ENCODE assay signal across 24 cellular contexts in genomic region chr21:32782698-32783097, GRCh38. TPM values are rescaled to one million over a fixed set of nuclear protein-coding genes. Genes with fewer than 3 reads are reported as not detected.
A peak's percentile ranks its signal among the peaks of the same experiment; 100 is the strongest.
DNase-seq lines count a peak whose midpoint lies in the region; TF ChIP-seq lines count a peak whose summit lies in the region.
"Had no signal": no experiment of that assay in that cellular context is flagged by ENCODE, and none has a peak within 500 bp of the region (broad histone marks: within the 10 kb centered on the region; RNA-seq: fewer than 3 reads in every experiment).

No MANE protein-coding gene starts in this region.

- no peak overlapping the region for H3K4me3 Mint-ChIP-seq in CD4-positive, alpha-beta memory T cell
- H3K4me3 Mint-ChIP-seq: nephron; stimulated activated memory B cell treated with anti-CD40 and anti-IgM and Interleukin-4, amounts not matched to agents 10 μg/mL and 1 μg/mL and 100 μg/mL, for 72 hours had no signal

- WGBS in SK-N-SH (ENCODE audit: low lambda C conversion rate) = 52% methylated on average over 2 of the region's 2 CpGs

- H3K4me1 Mint-ChIP-seq in CD4-positive, alpha-beta memory T cell = peaks cover 0 to 3% (median under 1%) of the 10 kb centered on the region in 4 donors
- H3K4me1 Mint-ChIP-seq: nephron had no signal

- H2AFZ ChIP-seq in SK-N-SH (ENCODE audit: low read depth) = no peak overlapping the region

- H3K4me1 ChIP-seq in SK-N-SH (ENCODE audit: control insufficient read depth in 1 of 2, insufficient read depth in 2 of 2, low read depth in 1 of 2, low read length in 1 of 2) = no peaks in the 10 kb centered on the region
- H3K4me1 ChIP-seq in CD4-positive, alpha-beta memory T cell (ENCODE audit: insufficient read depth, low read length) = no peaks in the 10 kb centered on the region
- H3K4me1 ChIP-seq: gastroesophageal sphincter, thyroid gland had no signal

- TF ChIP-seq CTCF in 22Rv1 (IDR thresholded peaks at IDR 0.05) (peak; percentile 15; the same call in 1 of the 2 replicates), SK-N-SH (IDR thresholded peaks at IDR 0.05) (peak; percentile 37), fibroblast of the aortic adventitia (IDR thresholded peaks at IDR 0.05; ENCODE audit: insufficient read depth, low read length) (peak; percentile 16)

- H3K9me2 ChIP-seq in SK-N-SH = no peaks in the 10 kb centered on the region

- H3K4me3 ChIP-seq in SK-N-SH (ENCODE audit: low read depth in 2 of 2, low read length in 1 of 2) = no peak overlapping the region
- no peak overlapping the region for H3K4me3 ChIP-seq in fibroblast of the aortic adventitia (ENCODE audit: low read depth, low read length)
- no peak overlapping the region for H3K4me3 ChIP-seq in CD4-positive, alpha-beta memory T cell (ENCODE audit: low read length in 2 of 2)
- H3K4me3 ChIP-seq: gastroesophageal sphincter, thyroid gland had no signal

- H3K27ac ChIP-seq in 22Rv1 (no peak overlapping the region), SK-N-SH (ENCODE audit: low read depth in 2 of 2, low read length in 1 of 2) (no peak overlapping the region)
- no peak overlapping the region for H3K27ac ChIP-seq in CD4-positive, alpha-beta memory T cell (ENCODE audit: low read depth, low read length)
- H3K27ac ChIP-seq: gastroesophageal sphincter, HL-60, thyroid gland, WERI-Rb-1 had no signal

- TF ChIP-seq EP300 in SK-N-SH (IDR thresholded peaks at IDR 0.05; ENCODE audit: borderline replicate concordance in 1 of 2, low read depth in 1 of 2, low read length in 1 of 2) = no peak

- no peaks in the 10 kb centered on the region for H4K20me1 ChIP-seq in SK-N-SH (ENCODE audit: insufficient read depth)

- peak; percentile 13; the same call in 1 of the 2 replicates for TF ChIP-seq RAD21 in SK-N-SH (IDR thresholded peaks at IDR 0.05; ENCODE audit: low read length)

- no peaks in the 10 kb centered on the region for H3K9me3 Mint-ChIP-seq in CD4-positive, alpha-beta memory T cell
- H3K9me3 Mint-ChIP-seq: nephron; stimulated activated memory B cell treated with anti-CD40 and anti-IgM and Interleukin-4, amounts not matched to agents 10 μg/mL and 1 μg/mL and 100 μg/mL, for 72 hours had no signal

- intact Hi-C loops in CD4-positive, alpha-beta memory T cell (cut with micrococcal nuclease) = no loop called here
- intact Hi-C loops in posterior cingulate gyrus (cut with DNase I) = loop anchor here (2.0 kb wide), 1 partner anchor 44 kb away; no protein-coding TSS in a partner anchor

- no peaks in the 10 kb centered on the region for H3K27me3 ChIP-seq in SK-N-SH (ENCODE audit: insufficient read depth)
- H3K27me3 ChIP-seq in CD4-positive, alpha-beta memory T cell (ENCODE audit: insufficient read depth, low read length) = no peaks in the 10 kb centered on the region
- H3K27me3 ChIP-seq: gastroesophageal sphincter, thyroid gland had no signal

- H3K36me3 ChIP-seq in SK-N-SH (replicated peaks in 1 of 2; ENCODE audit: control insufficient read depth in 1 of 2, insufficient read depth in 2 of 2, low read length in 1 of 2) = no peaks in the 10 kb centered on the region
- no peaks in the 10 kb centered on the region for H3K36me3 ChIP-seq in CD4-positive, alpha-beta memory T cell (ENCODE audit: insufficient read depth, low read length)
- H3K36me3 ChIP-seq: gastroesophageal sphincter, thyroid gland, WERI-Rb-1 had no signal

- H3F3A ChIP-seq in SK-N-SH (replicated peaks; ENCODE audit: insufficient read depth) = no peaks in the 10 kb centered on the region

- H3K9ac ChIP-seq in SK-N-SH = no peak overlapping the region

- H3K36me3 Mint-ChIP-seq in CD4-positive, alpha-beta memory T cell = peaks cover under 1 to 11% of the 10 kb centered on the region in 2 donors

- H3K79me2 ChIP-seq in SK-N-SH (ENCODE audit: insufficient read depth) = no peaks in the 10 kb centered on the region

- POLR2A ChIA-PET in SK-N-SH (lab: Yijun Ruan, JAX) = no interaction called here
- POLR2A ChIA-PET in CD4-positive, alpha-beta memory T cell (lab: Charles Lee; ENCODE audit: partially characterized antibody) = no interaction called here

- no peak overlapping the region for H3K4me2 ChIP-seq in SK-N-SH

- H3K27me3 Mint-ChIP-seq in CD4-positive, alpha-beta memory T cell = no peaks in the 10 kb centered on the region
- H3K27me3 Mint-ChIP-seq: stimulated activated memory B cell treated with anti-CD40 and anti-IgM and Interleukin-4, amounts not matched to agents 10 μg/mL and 1 μg/mL and 100 μg/mL, for 72 hours had no signal

- DNase-seq in GM03348 (ENCODE audit: low spot score) (peak; percentile 17), SK-N-SH (no peak), fibroblast of the aortic adventitia (ENCODE audit: low read depth) (peak; percentile 36), posterior cingulate gyrus (no peak), NCI-H146 treated with DMSO at 0.1 percent for 48 hours (lab: John Stamatoyannopoulos, UW; ENCODE audit: unreplicated experiment) (no peak), NCI-H774 (lab: John Stamatoyannopoulos, UW) (no peak)
- DNase-seq in CD4-positive, alpha-beta memory T cell = no peak
- DNase-seq: activated CD4-positive, alpha-beta T cell treated with anti-CD3 and anti-CD28 coated beads, Interleukin-2, amount 50 U/mL, for 4 hours; activated naive CD4-positive, alpha-beta T cell treated with Interleukin-2 at 50 U/mL for 16 hours; activated T-cell treated with anti-CD3 and anti-CD28 coated beads for 4 hours; aorta; H7; left cardiac atrium; NCI-H1105 treated with DMSO at 0.1 percent for 48 hours; NK-92 treated with Interleukin-12 subunit alpha and Interleukin-12 subunit beta, amount 100 ng/mL, for 24 hours; stimulated activated CD4-positive, alpha-beta T cell treated with anti-CD3 and anti-CD28 coated beads, Interleukin-15, amount 100 ng/mL, for 24 hours; T-helper 1 cell; thyroid gland; WERI-Rb-1 had no signal

- no peaks in the 10 kb centered on the region for H3K9me3 ChIP-seq in SK-N-SH
- H3K9me3 ChIP-seq in CD4-positive, alpha-beta memory T cell (ENCODE audit: control insufficient read depth in 1 of 2, low read length in 2 of 2) = no peaks in the 10 kb centered on the region
- H3K9me3 ChIP-seq: gastroesophageal sphincter, thyroid gland had no signal

- CTCF ChIA-PET in SK-N-SH (lab: Yijun Ruan, JAX) = interaction anchor here (1.0 to 2.0 kb wide), 2 partner anchors 11 to 414 kb away, joined by 3 to 7 read pairs; partner anchors contain the start of gene PAXBP1
- CTCF ChIA-PET in CD4-positive, alpha-beta memory T cell (lab: Charles Lee; ENCODE audit: partially characterized antibody) = interaction anchor here (1.6 kb wide), 1 partner anchor 8 kb away, joined by 3 read pairs; no protein-coding TSS in a partner anchor

- no peak overlapping the region for H3K27ac Mint-ChIP-seq in CD4-positive, alpha-beta memory T cell
- H3K27ac Mint-ChIP-seq: nephron; stimulated activated memory B cell treated with anti-CD40 and anti-IgM and Interleukin-4, amounts not matched to agents 10 μg/mL and 1 μg/mL and 100 μg/mL, for 72 hours had no signal

TF ChIP-seq in SK-N-SH, 30 proteins besides CTCF, POLR2A, EP300 and RAD21 (continues in another document):
- TF ChIP-seq YY1 (IDR thresholded peaks at IDR 0.05; ENCODE audit: low read depth) = no peak
- TF ChIP-seq PBX3 (IDR thresholded peaks at IDR 0.05) = no peak
- no peak for TF ChIP-seq GATA2 (CRISPR knock-in tag; IDR thresholded peaks at IDR 0.05)
- no peak for TF ChIP-seq CHD2 (IDR thresholded peaks at IDR 0.05; ENCODE audit: low read length, partially characterized antibody)
- TF ChIP-seq EZH2phosphoT487 (IDR thresholded peaks at IDR 0.05; ENCODE audit: borderline replicate concordance, low read depth) = no peak
- TF ChIP-seq MAX (IDR thresholded peaks at IDR 0.05; ENCODE audit: low read depth) = no peak
- no peak for TF ChIP-seq SIN3A (IDR thresholded peaks at IDR 0.05; ENCODE audit: borderline replicate concordance, low read depth, low read length)
- TF ChIP-seq USF2 (IDR thresholded peaks at IDR 0.05; ENCODE audit: borderline replicate concordance, low read depth, low read length) = no peak
- no peak for TF ChIP-seq FOXM1 (IDR thresholded peaks at IDR 0.05; ENCODE audit: low read depth)
- TF ChIP-seq RFX5 (IDR thresholded peaks at IDR 0.05; ENCODE audit: low read length) = no peak
- no peak for TF ChIP-seq NRF1 (IDR thresholded peaks at IDR 0.05; ENCODE audit: low read depth, low read length)
- TF ChIP-seq JUND (IDR thresholded peaks at IDR 0.05) = no peak
- no peak for TF ChIP-seq TEAD4 (IDR thresholded peaks at IDR 0.05; ENCODE audit: borderline replicate concordance, insufficient read depth)

RNA-seq across cellular contexts. Expression of gene PAXBP1, which starts 11.1 kb away (rescaled TPM):
- polyA plus RNA-seq in SK-N-SH (2012; rRNA removed) = 9.4 and 11.6 TPM in 2 replicates
- polyA plus RNA-seq in SK-N-SH (2012; cell fraction: cytosol; rRNA removed) = 5.7 and 6.7 TPM in 2 replicates
- polyA plus RNA-seq in SK-N-SH (2012; cell fraction: nucleus; rRNA removed) = 27.7 and 55.9 TPM in 2 replicates
- total RNA-seq in fibroblast of the aortic adventitia (ENCODE audit: low replicate concordance) = 38.5 and 59.3 TPM in 2 replicates
- 10 to 100 TPM; 72.8 to 75.1 TPM for total RNA-seq in CD4-positive, alpha-beta memory T cell
- polyA plus RNA-seq in CD4-positive, alpha-beta memory T cell = 10 to 100 TPM in 1 of 2 donors, 1 to 10 TPM in 1; 5.5 to 14.8 TPM

RNA-seq across cellular contexts. Expression of gene SYNJ1, which starts 54.9 kb away (rescaled TPM):
- 3.3 TPM in 2 replicates for polyA plus RNA-seq in SK-N-SH (2012; rRNA removed)
- polyA plus RNA-seq in SK-N-SH (2012; cell fraction: cytosol; rRNA removed) = 4.5 and 4.7 TPM in 2 replicates
- 8.8 and 11.7 TPM in 2 replicates for polyA plus RNA-seq in SK-N-SH (2012; cell fraction: nucleus; rRNA removed)
- 9.6 and 11.4 TPM in 2 replicates for total RNA-seq in fibroblast of the aortic adventitia (ENCODE audit: low replicate concordance)
- total RNA-seq in CD4-positive, alpha-beta memory T cell = 10 to 100 TPM; 27.6 to 29.4 TPM
- 1 to 10 TPM; 5.6 to 6.2 TPM for polyA plus RNA-seq in CD4-positive, alpha-beta memory T cell

Comparison
In these comparisons a context has a peak if more than half of its experiments do, and no peak if none do; other contexts are left out.
1. DNase-seq: peak in GM03348 (single experiment) and fibroblast of the aortic adventitia (single experiment); none in SK-N-SH (single experiment), CD4-positive, alpha-beta memory T cell (0 of 5), posterior cingulate gyrus (0 of 10), NCI-H146 treated with DMSO at 0.1 percent for 48 hours (single experiment) and NCI-H774 (single experiment).
2. Peak in every context shown above with its lines, with median percentiles within 50 percentile points of each other: CTCF ChIP-seq.